In the genomic region with DNA sequence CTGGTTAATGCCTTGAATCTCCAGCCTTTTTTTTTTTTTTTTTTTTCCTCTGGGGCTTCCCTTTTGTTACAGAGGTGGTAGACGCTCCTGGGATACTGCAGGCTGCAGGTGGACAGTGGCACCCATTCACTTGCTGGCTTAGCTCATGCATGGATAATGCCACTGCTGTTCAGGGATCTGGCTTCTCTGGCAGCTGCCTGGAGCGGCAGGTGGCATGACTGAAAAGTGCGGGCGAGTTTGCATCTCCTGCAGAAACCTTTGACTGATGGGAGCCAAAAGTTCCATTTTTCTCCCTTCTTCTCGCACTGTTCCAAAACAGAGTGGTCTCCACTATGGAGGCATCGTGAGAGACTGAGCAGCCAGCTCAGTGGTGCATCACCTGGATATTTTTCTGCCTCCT, we compare ENCODE assay signal across 14 cellular contexts.
"Had no signal": no experiment of that assay in that cellular context is flagged by ENCODE, and none has a peak within 500 bp of the region (broad histone marks: within the 10 kb centered on the region; RNA-seq: fewer than 3 reads in every experiment).

No MANE protein-coding gene starts in this region.

- DNase-seq: activated CD4-positive, alpha-beta T cell treated with anti-CD3 and anti-CD28 coated beads, Interleukin-2, amount 10 ng/mL, durations not matched to agents 7 days and 5 days; activated CD8-positive, alpha-beta memory T cell treated with anti-CD3 and anti-CD28 coated beads, Interleukin-2, amount 50 U/mL, for 48 hours; activated gamma-delta T cell treated with Interleukin-2 at 50 U/mL for 16 hours; activated T-cell treated with anti-CD3 and anti-CD28 coated beads, Interleukin-2, amount 50 U/mL, for 72 hours; amniotic stem cell; heart right ventricle; mesendoderm; nucleus accumbens; right cardiac atrium; small intestine; stimulated activated CD4-positive, alpha-beta T cell treated with anti-CD3 and anti-CD28 coated beads, Interleukin-4, amount 100 ng/mL, for 24 hours; stimulated activated CD8-positive, alpha-beta memory T cell treated with anti-CD3 and anti-CD28 coated beads, Interleukin-4, amount 100 ng/mL, for 48 hours had no signal

- ATAC-seq: activated T-cell treated with anti-CD3 and anti-CD28 coated beads, Interleukin-2, amount 50 U/mL, for 72 hours; gastroesophageal sphincter; heart right ventricle; natural killer cell treated with Interleukin-12 subunit alpha and Interleukin-12 subunit beta and Interleukin-15 and Interleukin-18, amount 100 ng/mL, for 72 hours; right cardiac atrium had no signal
